14 cellular contexts compared by ENCODE assay signal in the genomic region with DNA sequence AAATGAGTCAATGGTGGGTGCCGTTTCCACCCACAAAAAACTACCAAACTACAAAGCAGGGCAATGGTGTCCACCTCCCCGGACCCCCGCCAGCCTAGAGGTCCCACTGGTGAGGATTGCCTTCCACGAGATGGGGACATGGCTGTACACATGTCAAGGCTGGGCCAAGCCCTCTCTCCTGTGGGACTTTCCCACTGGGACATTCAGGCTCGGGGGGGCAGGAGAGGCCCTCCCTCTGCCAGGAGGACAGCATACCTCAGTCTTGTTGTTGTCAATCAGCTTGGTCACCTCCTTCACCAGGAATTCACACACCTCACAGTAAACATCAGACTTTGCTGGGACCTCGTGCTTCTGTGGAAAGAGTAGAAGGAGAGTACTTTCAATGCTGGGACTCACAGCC. TPM values are rescaled to one million over a fixed set of nuclear protein-coding genes. Genes with fewer than 3 reads are reported as not detected.
DNase-seq lines count a peak whose midpoint lies in the region; ATAC-seq and TF ChIP-seq lines count a peak whose summit lies in the region.
"Had no signal": no experiment of that assay in that cellular context is flagged by ENCODE, and none has a peak within 500 bp of the region (broad histone marks: within the 10 kb centered on the region; RNA-seq: fewer than 3 reads in every experiment).

No MANE protein-coding gene starts in this region.

- intact Hi-C loops in left ventricle myocardium inferior (cut with micrococcal nuclease) (loop anchor here (10.0 kb wide), 1 partner anchor 435 kb away; no protein-coding TSS in a partner anchor), cardiac septum (cut with DNase I) (loop anchor here (10.0 kb wide), 1 partner anchor 245 kb away; no protein-coding TSS in a partner anchor), dorsolateral prefrontal cortex (cut with DNase I) (loop anchor here (5.0 to 10.0 kb wide), 4 partner anchors 72 to 505 kb away; a partner anchor contains a TSS), gastrocnemius medialis (cut with DNase I; ENCODE audit: low total_unique reads) (no loop called here), PC-9 (cut with micrococcal nuclease; ENCODE audit: unreplicated experiment) (no loop called here)

- no peak for TF ChIP-seq CTCF in left ventricle myocardium inferior (IDR thresholded peaks at IDR 0.05; ENCODE audit: borderline replicate concordance)
- TF ChIP-seq CTCF in dorsolateral prefrontal cortex (IDR thresholded peaks at IDR 0.05 in 54 of 56, conservative IDR thresholded peaks at IDR 0.05 in 2 of 56; ENCODE audit: low read depth in 1 of 56, partially characterized antibody in 56 of 56) = no peak
- no peak for TF ChIP-seq CTCF in gastrocnemius medialis (IDR thresholded peaks at IDR 0.05 in 4 of 5, conservative IDR thresholded peaks at IDR 0.05 in 1 of 5)
- no peak for TF ChIP-seq CTCF in PC-9 (conservative IDR thresholded peaks at IDR 0.05)

- H3K79me2 ChIP-seq in PC-9 (ENCODE audit: low read depth) = no peaks in the 10 kb centered on the region

- H3F3A ChIP-seq in PC-9 (ENCODE audit: insufficient read depth, low read depth) = 0 out of 2 replicates have a peak, but pooled peaks cover 10% of the 10 kb centered on the region

- H3K27me3 ChIP-seq in left ventricle myocardium inferior (ENCODE audit: low read depth) (no peaks in the 10 kb centered on the region), dorsolateral prefrontal cortex (no peaks in the 10 kb centered on the region), gastrocnemius medialis (no peaks in the 10 kb centered on the region), PC-9 (ENCODE audit: insufficient read depth, low read depth) (no peaks in the 10 kb centered on the region)

- no peak for DNase-seq in left ventricle myocardium inferior
- DNase-seq in cardiac septum (ENCODE audit: low spot score) = no peak
- DNase-seq in dorsolateral prefrontal cortex = peak in 3 of 10 donors; percentile 22 to 36 (median 23)
- no peak for DNase-seq in gastrocnemius medialis
- DNase-seq in NCI-H1092 (lab: John Stamatoyannopoulos, UW) = no peak
- no peak for DNase-seq in cortex of kidney (lab: John Stamatoyannopoulos, UW)
- DNase-seq in PC-9 = no peak
- DNase-seq: C1 segment of cervical spinal cord; CD4-positive, alpha-beta memory T cell; DMS153; DMS79 treated with DMSO at 0.1 percent for 48 hours; EL; H9 had no signal

- H3K9me3 ChIP-seq in left ventricle myocardium inferior (replicated peaks) = no peaks in the 10 kb centered on the region
- H3K9me3 ChIP-seq in gastrocnemius medialis = no peaks in the 10 kb centered on the region
- H3K9me3 ChIP-seq in PC-9 (ENCODE audit: insufficient read depth, low read depth) = no peaks in the 10 kb centered on the region

- in situ Hi-C loops in gastrocnemius medialis (cut with MboI; ENCODE audit: low sequenced_read_pairs in 4 of 4) = loop anchor here (10.0 to 25.0 kb wide), 4 partner anchors 433 to 508 kb away; a partner anchor contains a TSS

- H2AFZ ChIP-seq in PC-9 = no peak overlapping the region
- H2AFZ ChIP-seq: GM23338 had no signal

- no TSS peak for BruUV-seq in PC-9 (replicated peaks; lab: Mats Ljungman, UMichigan)

- CTCF ChIA-PET in PC-9 (lab: Charles Lee) = no interaction called here

- H3K4me3 ChIP-seq in left ventricle myocardium inferior (no peak overlapping the region), dorsolateral prefrontal cortex (no peak overlapping the region), gastrocnemius medialis (no peak overlapping the region), PC-9 (no peak overlapping the region)
- H3K4me3 ChIP-seq: GM23338 had no signal

- 0 out of 2 replicates have a peak, but pooled peaks cover 12% of the 10 kb centered on the region for H4K20me1 ChIP-seq in PC-9 (ENCODE audit: insufficient read depth)

- no peak for ATAC-seq in gastrocnemius medialis
- ATAC-seq: GM23338 had no signal

- POLR2A ChIA-PET in PC-9 (lab: Charles Lee; ENCODE audit: unreplicated experiment) = no interaction called here

- H3K36me3 ChIP-seq in left ventricle myocardium inferior (peaks cover 100% of the 10 kb centered on the region), gastrocnemius medialis (peaks cover 10 to 100% of the 10 kb centered on the region in 2 donors), PC-9 (ENCODE audit: low read depth) (peaks cover 48% of the 10 kb centered on the region)

- no peak overlapping the region for H3K4me2 ChIP-seq in PC-9
- H3K4me2 ChIP-seq: GM23338 had no signal

- H3K4me1 ChIP-seq in left ventricle myocardium inferior (peaks cover 40% of the 10 kb centered on the region), gastrocnemius medialis (peaks cover 15 to 25% of the 10 kb centered on the region in 2 donors), PC-9 (replicated peaks; ENCODE audit: insufficient read depth) (no peaks in the 10 kb centered on the region)

- no peaks in the 10 kb centered on the region for H3K9me2 ChIP-seq in PC-9 (ENCODE audit: insufficient read depth)

- H3K27ac ChIP-seq in left ventricle myocardium inferior (replicated peaks) (peak overlapping the region; percentile 86), dorsolateral prefrontal cortex (peak overlapping the region in 32 of 59 donors; percentile 2 to 95 (median 77)), gastrocnemius medialis (peak overlapping the region in 3 of 4 donors; percentile 34 to 61 (median 38)), PC-9 (no peak overlapping the region)

- no peak for TF ChIP-seq POLR2A in gastrocnemius medialis (IDR thresholded peaks at IDR 0.05)

RNA-seq across cellular contexts. Expression of a gene that starts 31.1 kb away (rescaled TPM):
- total RNA-seq in left ventricle myocardium inferior = 1,672 TPM
- total RNA-seq in cardiac septum = 1,123 TPM
- 1,000 to 10,000 TPM; 1,158 to 1,954 (median 1,559) TPM for total RNA-seq in dorsolateral prefrontal cortex
- total RNA-seq in gastrocnemius medialis = 1,000 to 10,000 TPM in 3 of 4 donors, 100 to 1,000 TPM in 1; 833 to 1,730 (median 1,179) TPM
- total RNA-seq in PC-9 (2021) = 683 and 1,027 TPM in 2 replicates

RNA-seq across cellular contexts. Expression of a gene that starts 46.7 kb away (rescaled TPM):
- total RNA-seq in left ventricle myocardium inferior = 104 TPM
- total RNA-seq in cardiac septum = 63.0 TPM
- 100 to 1,000 TPM in 4 of 120 experiments, 10 to 100 TPM in 116; 23.3 to 173 (median 52.8) TPM for total RNA-seq in dorsolateral prefrontal cortex
- 10 to 100 TPM in 3 of 4 donors, 1 to 10 TPM in 1; 7.9 to 20.7 (median 16.9) TPM for total RNA-seq in gastrocnemius medialis
- 57.7 and 59.3 TPM in 2 replicates for total RNA-seq in PC-9 (2021)

Comparison
In these comparisons a context has a peak if more than half of its experiments do, and no peak if none do; other contexts are left out.
1. intact Hi-C loops: an anchor here in left ventricle myocardium inferior (10.0 kb wide), cardiac septum (10.0 kb wide) and dorsolateral prefrontal cortex (5.0 to 10.0 kb wide); none called in gastrocnemius medialis and PC-9.